In genomic region chr10:6423004-6423403, GRCh38 we compare ENCODE assay signal across 12 cellular contexts.
A peak's percentile ranks its signal among the peaks of the same experiment; 100 is the strongest.
DNase-seq lines count a peak whose midpoint lies in the region; ATAC-seq and TF ChIP-seq lines count a peak whose summit lies in the region.
"Had no signal": no experiment of that assay in that cellular context is flagged by ENCODE, and none has a peak within 500 bp of the region (broad histone marks: within the 10 kb centered on the region; RNA-seq: fewer than 3 reads in every experiment).

No MANE protein-coding gene starts in this region.

- no peaks in the 10 kb centered on the region for H3K4me1 ChIP-seq in transverse colon
- H3K4me1 ChIP-seq: right atrium auricular region, tibial artery had no signal

- H3K36me3 ChIP-seq in H7 (replicated peaks; ENCODE audit: control insufficient read depth, insufficient read depth, low read length) (no peaks in the 10 kb centered on the region), transverse colon (no peaks in the 10 kb centered on the region)
- H3K36me3 ChIP-seq: right atrium auricular region, tibial artery had no signal

- DNase-seq in ELR (ENCODE audit: low read depth) (peak; percentile 62), epithelial cell of prostate (ENCODE audit: low read depth, low spot score) (peak; percentile 67), H7 (no peak), left colon (no peak), NOMO-1 treated with dmso at 0.1 percent for 144 hours (lab: John Stamatoyannopoulos, UW; ENCODE audit: unreplicated experiment) (no peak), transverse colon (no peak)
- peak; percentile 26 to 43 for DNase-seq in activated CD4-positive, alpha-beta T cell treated with anti-CD3 and anti-CD28 coated beads, Interleukin-2, amount 50 U/mL, for 4 hours
- peak; percentile 67 for DNase-seq in stimulated activated CD4-positive, alpha-beta T cell treated with anti-CD3 and anti-CD28 coated beads, Interleukin-4, amount 100 ng/mL, for 24 hours
- DNase-seq: NCI-H226, tibial artery had no signal

- no peak for TF ChIP-seq CTCF in transverse colon (IDR thresholded peaks at IDR 0.05)

- WGBS in transverse colon (ENCODE audit: low coverage in 1 of 2), 2 donors, result 82% methylated on average over 4 of the region's 4 CpGs; no CpG with 5 or more reads in 1 of the 2 donors

- H3K27ac ChIP-seq in epithelial cell of prostate (no peak overlapping the region), transverse colon (no peak overlapping the region)
- H3K27ac ChIP-seq: right atrium auricular region, tibial artery had no signal

- intact Hi-C loops in left colon (cut with DNase I, micrococcal nuclease), result no loop called here
- intact Hi-C loops in transverse colon (cut with DNase I; ENCODE audit: low total_unique reads), result no loop called here

- no peak for ATAC-seq in left colon
- ATAC-seq: Right ventricle myocardium inferior had no signal

- in situ Hi-C loops in transverse colon (cut with MboI; ENCODE audit: low pct_ligation_motif_present in 1 of 4, low pct_unique_long_range_greater_than_20kb in 1 of 4, low sequenced_read_pairs in 3 of 4), result loop anchor here in 2 of 4 donors (10.0 to 25.0 kb wide), 2 partner anchors 239 to 262 kb away; no protein-coding TSS in a partner anchor

- no peak overlapping the region for H3K4me3 ChIP-seq in H7 (ENCODE audit: insufficient read depth, low read depth, low read length)
- H3K4me3 ChIP-seq in transverse colon, result no peak overlapping the region
- H3K4me3 ChIP-seq: right atrium auricular region, tibial artery had no signal

- no peak for TF ChIP-seq EP300 in transverse colon (IDR thresholded peaks at IDR 0.05; ENCODE audit: low read depth)

- H3K27me3 ChIP-seq in H7 (ENCODE audit: control insufficient read depth, insufficient read depth, low read length) (no peaks in the 10 kb centered on the region), transverse colon (no peaks in the 10 kb centered on the region)
- H3K27me3 ChIP-seq: right atrium auricular region, tibial artery had no signal

- no peaks in the 10 kb centered on the region for H3K9me3 ChIP-seq in transverse colon
- H3K9me3 ChIP-seq: right atrium auricular region, tibial artery had no signal

- TF ChIP-seq POLR2A in transverse colon (IDR thresholded peaks at IDR 0.05), result no peak

Comparison
In these comparisons a context has a peak if more than half of its experiments do, and no peak if none do; other contexts are left out.
1. DNase-seq: peak in ELR (single experiment), activated CD4-positive, alpha-beta T cell treated with anti-CD3 and anti-CD28 coated beads, Interleukin-2, amount 50 U/mL, for 4 hours (2 of 2), epithelial cell of prostate (single experiment) and stimulated activated CD4-positive, alpha-beta T cell treated with anti-CD3 and anti-CD28 coated beads, Interleukin-4, amount 100 ng/mL, for 24 hours (single experiment); none in H7 (single experiment), left colon (0 of 2), NOMO-1 treated with dmso at 0.1 percent for 144 hours (single experiment) and transverse colon (single experiment).